Comparison of ENCODE assay signal across 1 cellular context in genomic region chr15:64161688-64162477, GRCh38.
TF ChIP-seq lines count a peak whose summit lies in the region.

No MANE protein-coding gene starts in this region.

TF ChIP-seq in K562, 482 proteins besides CTCF, POLR2A, EP300 and RAD21 (continues in another document):
- peak; percentile 62 for TF ChIP-seq ZBTB40 (IDR thresholded peaks at IDR 0.05)
- no peak for TF ChIP-seq ZBTB40 (CRISPR knock-in tag; IDR thresholded peaks at IDR 0.05)
- TF ChIP-seq U2AF2 (optimal IDR thresholded peaks at IDR 0.05; ENCODE audit: low read depth, low read length) = no peak
- TF ChIP-seq ZNF175 (CRISPR knock-in tag; IDR thresholded peaks at IDR 0.05; ENCODE audit: low read depth) = no peak
- no peak for TF ChIP-seq OTX1 (CRISPR knock-in tag; IDR thresholded peaks at IDR 0.05)
- peak; percentile 23; the same call in 1 of the 2 replicates for TF ChIP-seq BRD4 (IDR thresholded peaks at IDR 0.05)
- TF ChIP-seq SRSF9 (IDR thresholded peaks at IDR 0.05; ENCODE audit: borderline replicate concordance, low read depth, low read length) = no peak
- no peak for TF ChIP-seq NR4A1 (CRISPR knock-in tag; IDR thresholded peaks at IDR 0.05)
- no peak for TF ChIP-seq NR4A1 (tag; IDR thresholded peaks at IDR 0.05)
- TF ChIP-seq KLF6 (CRISPR knock-in tag; IDR thresholded peaks at IDR 0.05; ENCODE audit: borderline replicate concordance) = no peak
- no peak for TF ChIP-seq NRF1 (conservative IDR thresholded peaks at IDR 0.05 in 1 of 2, IDR thresholded peaks at IDR 0.05 in 1 of 2)
- TF ChIP-seq ZNF592 (IDR thresholded peaks at IDR 0.05) = no peak
- TF ChIP-seq PCBP1 (IDR thresholded peaks at IDR 0.05; ENCODE audit: low read depth, low read length, poor library complexity, severe bottlenecking) = no peak
- TF ChIP-seq EGR1 (conservative IDR thresholded peaks at IDR 0.05) = 0 out of 2 replicates have a peak, but pooled peaks have one; percentile 10
- no peak for TF ChIP-seq ZKSCAN1 (IDR thresholded peaks at IDR 0.05; ENCODE audit: low read depth, low read length)
- no peak for TF ChIP-seq ZNF79 (CRISPR knock-in tag; IDR thresholded peaks at IDR 0.05; ENCODE audit: low read depth)
- TF ChIP-seq RERE (CRISPR knock-in tag; IDR thresholded peaks at IDR 0.05; ENCODE audit: borderline replicate concordance) = no peak
- no peak for TF ChIP-seq MITF (IDR thresholded peaks at IDR 0.05)
- TF ChIP-seq NCOR1 (IDR thresholded peaks at IDR 0.05) = no peak
- peak; percentile 67 for TF ChIP-seq RFX1 (IDR thresholded peaks at IDR 0.05)
- no peak for TF ChIP-seq ZBTB7A (IDR thresholded peaks at IDR 0.05; ENCODE audit: borderline replicate concordance, control insufficient read depth, low read depth, low read length)
- peak; percentile 16; the same call in 1 of the 2 replicates for TF ChIP-seq RBFOX2 (IDR thresholded peaks at IDR 0.05; ENCODE audit: low read depth, low read length)
- no peak for TF ChIP-seq ZNF740 (CRISPR knock-in tag; IDR thresholded peaks at IDR 0.05)
- no peak for TF ChIP-seq ZNF740 (tag; IDR thresholded peaks at IDR 0.05)
- no peak for TF ChIP-seq HMGXB4 (CRISPR knock-in tag; IDR thresholded peaks at IDR 0.05)
- TF ChIP-seq FOXP1 (CRISPR knock-in tag; IDR thresholded peaks at IDR 0.05) = 0 out of 2 replicates have a peak, but pooled peaks have one; percentile 22
- 0 out of 2 replicates have a peak, but pooled peaks have one; percentile 13 for TF ChIP-seq MAX (CRISPR knock-in tag; IDR thresholded peaks at IDR 0.05)
- TF ChIP-seq MCM7 (IDR thresholded peaks at IDR 0.05) = no peak
- TF ChIP-seq ZNF41 (CRISPR knock-in tag; conservative IDR thresholded peaks at IDR 0.05) = no peak
- no peak for TF ChIP-seq PHF21A (IDR thresholded peaks at IDR 0.05; ENCODE audit: borderline replicate concordance, low read depth)
- TF ChIP-seq GMEB1 (CRISPR knock-in tag; IDR thresholded peaks at IDR 0.05) = no peak
- TF ChIP-seq TGIF2 (CRISPR knock-in tag; IDR thresholded peaks at IDR 0.05) = no peak
